Comparison of ENCODE assay signal across 8 cellular contexts in genomic region chr19:17554968-17555479, GRCh38. TPM values are rescaled to one million over a fixed set of nuclear protein-coding genes. Genes with fewer than 3 reads are reported as not detected.
DNase-seq lines count a peak whose midpoint lies in the region; TF ChIP-seq lines count a peak whose summit lies in the region.

No MANE protein-coding gene starts in this region.

- H3K4me2 ChIP-seq in OCI-LY3 (ENCODE audit: low read length), result peak overlapping the region; percentile 85

- H3K9ac ChIP-seq in OCI-LY3 (ENCODE audit: low read length) (peak overlapping the region; percentile 55), rectal smooth muscle tissue (ENCODE audit: low read length) (peak overlapping the region; percentile 45)

- DNase-seq in GM12864 (ENCODE audit: low read depth) (no peak), epithelial cell of proximal tubule (ENCODE audit: low read depth) (no peak), NAMALWA (ENCODE audit: low spot score) (no peak), foreskin melanocyte (no peak), HuH-7 (ENCODE audit: low spot score) (no peak)
- DNase-seq in activated effector memory CD4-positive, alpha-beta T cell treated with Interleukin-2 at 50 U/mL for 16 hours, result no peak

- H2AFZ ChIP-seq in OCI-LY3 (ENCODE audit: low read depth, low read length), result no peak overlapping the region

- peaks cover 23% of the 10 kb centered on the region for H3K79me2 ChIP-seq in OCI-LY3 (ENCODE audit: low read length)

- H3K27ac ChIP-seq in OCI-LY3 (ENCODE audit: low read length), result peak overlapping the region; percentile 72
- H3K27ac ChIP-seq in rectal smooth muscle tissue (ENCODE audit: low read depth, low read length), result peak overlapping the region; percentile 21

- H3K4me3 ChIP-seq in GM12864 (ENCODE audit: low read depth, low read length), result peak overlapping the region; percentile 97
- H3K4me3 ChIP-seq in OCI-LY3 (ENCODE audit: low read length), result peak overlapping the region; percentile 79
- peak overlapping the region; percentile 94 for H3K4me3 ChIP-seq in epithelial cell of proximal tubule (ENCODE audit: low read depth, low read length)
- peak overlapping the region; percentile 56 for H3K4me3 ChIP-seq in rectal smooth muscle tissue (ENCODE audit: low read length)

- H3K36me3 ChIP-seq in OCI-LY3 (replicated peaks; ENCODE audit: low read depth, low read length) (peaks cover 49% of the 10 kb centered on the region), rectal smooth muscle tissue (ENCODE audit: control insufficient read depth, insufficient read depth, low read length) (peaks cover 9% of the 10 kb centered on the region)

- peaks cover 11% of the 10 kb centered on the region for H3K4me1 ChIP-seq in OCI-LY3 (ENCODE audit: low read length)
- no peaks in the 10 kb centered on the region for H3K4me1 ChIP-seq in rectal smooth muscle tissue (ENCODE audit: control insufficient read depth, insufficient read depth, low read length)

- TF ChIP-seq CTCF in GM12864 (IDR thresholded peaks at IDR 0.05; ENCODE audit: low read depth, low read length, missing control alignments) (no peak), OCI-LY3 (IDR thresholded peaks at IDR 0.05; ENCODE audit: low read depth, low read length) (no peak), epithelial cell of proximal tubule (conservative IDR thresholded peaks at IDR 0.05; ENCODE audit: low read depth, low read length) (no peak)

- no peaks in the 10 kb centered on the region for H3K9me3 ChIP-seq in OCI-LY3 (ENCODE audit: insufficient read depth, low read length)

- H4K20me1 ChIP-seq in OCI-LY3 (ENCODE audit: insufficient read depth, low read length), result peaks cover 13% of the 10 kb centered on the region

- H3K27me3 ChIP-seq in OCI-LY3 (ENCODE audit: low read depth, low read length) (no peaks in the 10 kb centered on the region), rectal smooth muscle tissue (ENCODE audit: control insufficient read depth, insufficient read depth, low read length) (no peaks in the 10 kb centered on the region)

RNA-seq across cellular contexts. Expression of gene COLGALT1, which starts 0.4 kb away (rescaled TPM):
- total RNA-seq in epithelial cell of proximal tubule, result 83.6 and 126 TPM in 2 replicates

RNA-seq across cellular contexts. Expression of gene PGLS, which starts 43.6 kb away (rescaled TPM):
- 83.6 and 123 TPM in 2 replicates for total RNA-seq in epithelial cell of proximal tubule
